Comparison of ENCODE assay signal across 5 cellular contexts in the genomic region with DNA sequence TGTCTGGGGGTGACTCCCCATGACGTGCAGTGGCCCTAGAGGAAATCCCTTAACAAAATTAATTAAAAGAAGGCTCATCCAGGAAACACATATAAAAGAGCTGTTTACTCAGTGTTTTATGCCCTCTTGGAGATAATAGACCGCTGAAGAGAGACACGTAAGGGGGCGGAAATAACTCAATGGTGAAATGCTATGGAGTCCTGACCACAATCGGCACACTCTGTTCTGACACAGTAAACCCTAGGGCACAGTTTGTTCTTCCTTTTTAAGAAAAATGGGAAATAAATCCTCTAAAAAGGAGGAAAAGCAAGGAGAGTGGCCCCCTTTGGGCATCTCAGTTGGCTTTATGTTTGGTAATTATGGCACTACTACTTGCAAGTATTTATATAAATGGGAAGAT.
DNase-seq lines count a peak whose midpoint lies in the region; ATAC-seq and TF ChIP-seq lines count a peak whose summit lies in the region.
"Not testable (repeated sequence)": the region's sequence is repeated elsewhere in the genome, so short reads cannot be mapped to it uniquely, and the experiment has no call there.

No MANE protein-coding gene starts in this region.

- H3K36me3 ChIP-seq in RWPE2 (ENCODE audit: low read depth), result not testable (repeated sequence)

- TF ChIP-seq CTCF in RWPE2 (IDR thresholded peaks at IDR 0.05; ENCODE audit: poor library complexity, severe bottlenecking); fibroblast of villous mesenchyme (IDR thresholded peaks at IDR 0.05; ENCODE audit: insufficient read depth, low read depth, low read length): not testable (repeated sequence)

- H3K4me3 ChIP-seq in RWPE2 (ENCODE audit: severe bottlenecking); fibroblast of villous mesenchyme (ENCODE audit: low read depth, low read length): not testable (repeated sequence)

- DNase-seq in A172 (ENCODE audit: low spot score) (peak; percentile 61), HT1080 (ENCODE audit: low read depth) (peak; percentile 30), M059J (ENCODE audit: low read depth) (peak; percentile 24), fibroblast of villous mesenchyme (ENCODE audit: low read depth) (peak; percentile 18)
- DNase-seq in RWPE2 (ENCODE audit: low spot score), result not testable (repeated sequence)

- not testable (repeated sequence) for H3K27ac ChIP-seq in RWPE2 (ENCODE audit: poor library complexity, severe bottlenecking)

- ATAC-seq in RWPE2 (ENCODE audit: low read depth), result peak; percentile 42; the same call in 1 of the 3 replicates

- not testable (repeated sequence) for H3K4me1 ChIP-seq in RWPE2 (ENCODE audit: insufficient read depth, poor library complexity, severe bottlenecking)

- H3K27me3 ChIP-seq in RWPE2 (ENCODE audit: insufficient read depth, poor library complexity, severe bottlenecking), result not testable (repeated sequence)

- H3K9me3 ChIP-seq in RWPE2 (ENCODE audit: severe bottlenecking), result not testable (repeated sequence)
